In genomic region chr13:74056829-74057564, GRCh38 we compare ENCODE assay signal across 11 cellular contexts.
A peak's percentile ranks its signal among the peaks of the same experiment; 100 is the strongest.
DNase-seq lines count a peak whose midpoint lies in the region; ATAC-seq and TF ChIP-seq lines count a peak whose summit lies in the region.
"Had no signal": no experiment of that assay in that cellular context is flagged by ENCODE, and none has a peak within 500 bp of the region (broad histone marks: within the 10 kb centered on the region; RNA-seq: fewer than 3 reads in every experiment).

No MANE protein-coding gene starts in this region.

- H3K4me1 Mint-ChIP-seq in WTC11: peaks cover 9% of the 10 kb centered on the region
- peaks cover 75 to 92% of the 10 kb centered on the region in 2 donors for H3K4me1 Mint-ChIP-seq in immature natural killer cell

- H3K4me3 Mint-ChIP-seq in WTC11: no peak overlapping the region
- no peak overlapping the region for H3K4me3 Mint-ChIP-seq in immature natural killer cell
- H3K4me3 Mint-ChIP-seq: dendritic cell treated with granulocyte-macrophage colony-stimulating factor and Interleukin-4, amounts not matched to agents 40 ng/mL and 50 ng/mL, for 4 days had no signal

- DNase-seq in NCI-H1436 (lab: John Stamatoyannopoulos, UW): peak; percentile 49
- no peak for DNase-seq in NCI-H1436 treated with DMSO at 0.1 percent for 48 hours (lab: John Stamatoyannopoulos, UW)
- no peak for DNase-seq in WTC11 (ENCODE audit: low spot score)
- DNase-seq in immature natural killer cell: no peak
- DNase-seq in DMS114 treated with DMSO at 0.1 percent for 48 hours (lab: John Stamatoyannopoulos, UW; ENCODE audit: unreplicated experiment): no peak
- DNase-seq in stimulated activated CD4-positive, alpha-beta T cell treated with anti-CD3 and anti-CD28 coated beads, Interleukin-1b, Interleukin-23, amount 100 ng/mL, for 48 hours: no peak
- DNase-seq: stimulated activated CD8-positive, alpha-beta memory T cell treated with anti-CD3 and anti-CD28 coated beads, Interleukin-4, amount 100 ng/mL, for 48 hours had no signal

- H3K27me3 ChIP-seq in subcutaneous abdominal adipose tissue (ENCODE audit: control insufficient read depth in 5 of 5, insufficient read depth in 4 of 5, low read length in 5 of 5): no peaks in the 10 kb centered on the region

- peak overlapping the region in 1 of 5 donors; percentile 25 for H3K4me3 ChIP-seq in subcutaneous abdominal adipose tissue (ENCODE audit: low read depth in 1 of 5, low read length in 5 of 5)
- H3K4me3 ChIP-seq: K562 had no signal

- H3K9ac ChIP-seq in subcutaneous abdominal adipose tissue (ENCODE audit: low read length in 5 of 5): no peak overlapping the region

- H3K36me3 Mint-ChIP-seq in WTC11 (peaks cover 2% of the 10 kb centered on the region), immature natural killer cell (peaks cover 0 to 8% (median 7%) of the 10 kb centered on the region in 3 donors)

- H3K27me3 Mint-ChIP-seq in WTC11 (ENCODE audit: low read depth): no peaks in the 10 kb centered on the region
- H3K27me3 Mint-ChIP-seq in immature natural killer cell (ENCODE audit: low read depth in 3 of 3): peaks cover 0 to 2% (median 0%) of the 10 kb centered on the region in 3 donors
- H3K27me3 Mint-ChIP-seq: dendritic cell treated with granulocyte-macrophage colony-stimulating factor and Interleukin-4, amounts not matched to agents 40 ng/mL and 50 ng/mL, for 4 days had no signal

- H3K9me3 ChIP-seq in subcutaneous abdominal adipose tissue (ENCODE audit: control insufficient read depth in 5 of 5, low read length in 5 of 5): no peaks in the 10 kb centered on the region

- H3K36me3 ChIP-seq in subcutaneous abdominal adipose tissue (ENCODE audit: control insufficient read depth in 5 of 5, insufficient read depth in 5 of 5, low read length in 5 of 5): no peaks in the 10 kb centered on the region

- H3K27ac Mint-ChIP-seq in WTC11 (no peak overlapping the region), immature natural killer cell (peak overlapping the region; percentile 18 to 87 (median 54))
- H3K27ac Mint-ChIP-seq: dendritic cell treated with granulocyte-macrophage colony-stimulating factor and Interleukin-4, amounts not matched to agents 40 ng/mL and 50 ng/mL, for 4 days had no signal

- H3K4me1 ChIP-seq in subcutaneous abdominal adipose tissue (ENCODE audit: control insufficient read depth in 5 of 5, insufficient read depth in 5 of 5, low read length in 5 of 5): peaks cover 0 to 21% (median 9%) of the 10 kb centered on the region in 5 donors

- no peak for TF ChIP-seq CTCF in WTC11 (IDR thresholded peaks at IDR 0.05)

- H3K27ac ChIP-seq in subcutaneous abdominal adipose tissue (ENCODE audit: low read depth, low read length): peak overlapping the region; percentile 15

- ATAC-seq in WTC11 (peak; percentile 41), GM19397 (IDR thresholded peaks at IDR 0.05; ENCODE audit: unreplicated experiment) (no peak)
- ATAC-seq: K562 had no signal

- CTCF ChIA-PET in WTC11 (lab: Charles Lee): no interaction called here

- peaks cover 13% of the 10 kb centered on the region for H3K9me3 Mint-ChIP-seq in WTC11
- no peaks in the 10 kb centered on the region for H3K9me3 Mint-ChIP-seq in immature natural killer cell

- POLR2A ChIA-PET in WTC11 (lab: Charles Lee): interaction anchor here (1.0 kb wide), 1 partner anchor 16 kb away, joined by 3 read pairs; no protein-coding TSS in a partner anchor

TF ChIP-seq in WTC11, 78 proteins besides CTCF, POLR2A, EP300 and RAD21:
- TF ChIP-seq SOX15 (CRISPR knock-in tag; IDR thresholded peaks at IDR 0.05) (no peak), FOXJ3 (CRISPR knock-in tag; IDR thresholded peaks at IDR 0.05; ENCODE audit: borderline replicate concordance) (no peak), ZBTB21 (CRISPR knock-in tag; IDR thresholded peaks at IDR 0.05; ENCODE audit: borderline replicate concordance) (no peak), SP1 (CRISPR knock-in tag; conservative IDR thresholded peaks at IDR 0.05) (no peak), ATF1 (CRISPR knock-in tag; IDR thresholded peaks at IDR 0.05) (no peak), MAX (CRISPR knock-in tag; IDR thresholded peaks at IDR 0.05) (no peak), ZNF121 (CRISPR knock-in tag; IDR thresholded peaks at IDR 0.05) (no peak), ETV6 (CRISPR knock-in tag; IDR thresholded peaks at IDR 0.05) (no peak), CREM (CRISPR knock-in tag; IDR thresholded peaks at IDR 0.05) (no peak), ZNF219 (CRISPR knock-in tag; IDR thresholded peaks at IDR 0.05; ENCODE audit: borderline replicate concordance) (no peak), ZMAT4 (CRISPR knock-in tag; IDR thresholded peaks at IDR 0.05) (no peak), USF2 (CRISPR knock-in tag; IDR thresholded peaks at IDR 0.05) (no peak), MLX (CRISPR knock-in tag; IDR thresholded peaks at IDR 0.05) (no peak), NFYB (CRISPR knock-in tag; conservative IDR thresholded peaks at IDR 0.05; ENCODE audit: low read depth) (no peak), ZBTB43 (CRISPR knock-in tag; IDR thresholded peaks at IDR 0.05) (no peak), RELA (CRISPR knock-in tag; IDR thresholded peaks at IDR 0.05; ENCODE audit: borderline replicate concordance) (no peak)
